ENCODE assay signal across 28 cellular contexts in the genomic region with DNA sequence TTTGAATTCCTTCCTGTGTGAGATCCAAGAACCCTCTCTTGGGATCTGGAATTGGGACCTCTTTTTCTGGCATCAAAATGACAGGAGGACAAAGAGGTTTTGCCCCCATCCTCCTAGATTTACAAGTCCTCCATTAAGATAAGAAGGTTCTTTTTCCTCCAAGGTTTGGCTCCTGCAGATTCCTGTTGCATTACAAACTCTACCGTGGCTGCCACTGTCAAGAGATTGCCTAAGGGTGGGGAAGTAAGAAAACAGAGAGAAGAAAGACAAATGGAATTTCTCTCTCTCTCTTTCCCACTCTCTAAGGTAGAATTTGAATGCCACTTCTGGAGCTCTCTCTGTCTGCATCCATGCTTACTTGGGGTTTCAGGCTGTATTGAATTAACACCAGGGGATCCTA. TPM values are rescaled to one million over a fixed set of nuclear protein-coding genes. Genes with fewer than 3 reads are reported as not detected.
A peak's percentile ranks its signal among the peaks of the same experiment; 100 is the strongest.
DNase-seq lines count a peak whose midpoint lies in the region; ATAC-seq and TF ChIP-seq lines count a peak whose summit lies in the region.
"Had no signal": no experiment of that assay in that cellular context is flagged by ENCODE, and none has a peak within 500 bp of the region (broad histone marks: within the 10 kb centered on the region; RNA-seq: fewer than 3 reads in every experiment).

No MANE protein-coding gene starts in this region.

- WGBS in hepatocyte (ENCODE audit: low lambda C conversion rate, missing lambda C conversion rate): 4% methylated on average over 1 of the region's 1 CpG
- whole genome bisulfite sequencing in smooth muscle cell (ENCODE audit: low lambda C conversion rate): 5% methylated on average over 1 of the region's 1 CpG

- no peaks in the 10 kb centered on the region for H3F3A ChIP-seq in smooth muscle cell (ENCODE audit: low read depth)

- H3K27me3 ChIP-seq in adipocyte (replicated peaks; ENCODE audit: control insufficient read depth, insufficient read depth, low read length): no peaks in the 10 kb centered on the region
- no peaks in the 10 kb centered on the region for H3K27me3 ChIP-seq in hepatocyte
- H3K27me3 ChIP-seq in smooth muscle cell (ENCODE audit: low read depth): no peaks in the 10 kb centered on the region
- H3K27me3 ChIP-seq: ascending aorta, neutrophil, right lobe of liver, SJCRH30 had no signal

- 0 out of 2 replicates have a peak overlapping the region, but pooled peaks have one; percentile 38 for H3K4me3 Mint-ChIP-seq in HFFc6
- H3K4me3 Mint-ChIP-seq in T-helper 17 cell: no peak overlapping the region
- H3K4me3 Mint-ChIP-seq in stimulated activated naive B cell treated with anti-CD40 and anti-IgM and Interleukin-4, amounts not matched to agents 10 μg/mL and 1 μg/mL and 100 μg/mL, for 72 hours: no peak overlapping the region
- H3K4me3 Mint-ChIP-seq: activated CD4-positive, alpha-beta memory T cell treated with anti-CD3 and anti-CD28 coated beads for 36 hours; activated naive CD4-positive, alpha-beta T cell treated with anti-CD3 and anti-CD28 coated beads, Interleukin-2, amount 50 U/mL, for 24 hours had no signal

- no peak for ATAC-seq in T-helper 17 cell
- ATAC-seq in stimulated activated naive B cell treated with anti-CD40 and anti-IgM and Interleukin-4, amounts not matched to agents 10 μg/mL and 1 μg/mL and 100 μg/mL, for 72 hours (replicated peaks): no peak
- ATAC-seq: right lobe of liver had no signal

- H2AFZ ChIP-seq in hepatocyte (peak overlapping the region; percentile 39), smooth muscle cell (ENCODE audit: low read depth) (no peak overlapping the region)

- H3K9me2 ChIP-seq in hepatocyte (replicated peaks; ENCODE audit: insufficient read depth): no peaks in the 10 kb centered on the region

- H3K4me2 ChIP-seq in hepatocyte (no peak overlapping the region), smooth muscle cell (peak overlapping the region; percentile 38)
- H3K4me2 ChIP-seq: KMS-11 had no signal

- H3K9ac ChIP-seq in adipocyte (ENCODE audit: low read length) (no peak overlapping the region), smooth muscle cell (ENCODE audit: low read depth) (no peak overlapping the region)
- H3K9ac ChIP-seq: KMS-11 had no signal

- no peak overlapping the region for H3K27ac ChIP-seq in hepatocyte
- H3K27ac ChIP-seq in smooth muscle cell (ENCODE audit: low read depth): peak overlapping the region; percentile 39
- H3K27ac ChIP-seq: ascending aorta, KMS-11, neutrophil, right lobe of liver, SJCRH30 had no signal

- H3K4me3 ChIP-seq in adipocyte (ENCODE audit: low read length) (no peak overlapping the region), hepatocyte (no peak overlapping the region), smooth muscle cell (no peak overlapping the region)
- H3K4me3 ChIP-seq: ascending aorta, right lobe of liver, SJCRH30 had no signal

- TF ChIP-seq CTCF in HFFc6 (IDR thresholded peaks at IDR 0.05) (no peak), hepatocyte (IDR thresholded peaks at IDR 0.05; ENCODE audit: poor library complexity) (no peak), smooth muscle cell (IDR thresholded peaks at IDR 0.05; ENCODE audit: borderline replicate concordance, insufficient read depth, poor library complexity, severe bottlenecking) (no peak)

- peaks cover 27% of the 10 kb centered on the region for H3K4me1 Mint-ChIP-seq in HFFc6 (ENCODE audit: low read depth)
- H3K4me1 Mint-ChIP-seq in T-helper 17 cell: no peaks in the 10 kb centered on the region
- H3K4me1 Mint-ChIP-seq in stimulated activated naive B cell treated with anti-CD40 and anti-IgM and Interleukin-4, amounts not matched to agents 10 μg/mL and 1 μg/mL and 100 μg/mL, for 72 hours: no peaks in the 10 kb centered on the region
- H3K4me1 Mint-ChIP-seq: activated naive CD4-positive, alpha-beta T cell treated with anti-CD3 and anti-CD28 coated beads, Interleukin-2, amount 50 U/mL, for 24 hours had no signal

- peak; percentile 27 for DNase-seq in HFFc6
- peak; percentile 58 for DNase-seq in adipocyte (ENCODE audit: low read depth)
- DNase-seq in hepatocyte (ENCODE audit: low spot score): no peak
- DNase-seq in smooth muscle cell (lab: John Stamatoyannopoulos, UW; ENCODE audit: unreplicated experiment): no peak
- DNase-seq in T-helper 17 cell: no peak
- no peak for DNase-seq in stimulated activated naive B cell treated with anti-CD40 and anti-IgM and Interleukin-4, amounts not matched to agents 10 μg/mL and 1 μg/mL and 100 μg/mL, for 72 hours
- no peak for DNase-seq in DMS53 treated with DMSO at 0.1 percent for 48 hours (lab: John Stamatoyannopoulos, UW; ENCODE audit: unreplicated experiment)
- DNase-seq: activated CD4-positive, alpha-beta memory T cell treated with anti-CD3 and anti-CD28 coated beads for 36 hours; activated CD8-positive, alpha-beta memory T cell treated with anti-CD3 and anti-CD28 coated beads, Interleukin-2, amount 50 U/mL, for 48 hours; central memory CD4-positive, alpha-beta T cell; dermis blood vessel endothelial cell; DMS 273 treated with DMSO at 0.1 percent for 48 hours; GDM1; glutamatergic neuron; NCI-H1417 treated with DMSO at 0.1 percent for 48 hours; NCI-H2081; NCI-H2227 treated with DMSO at 0.1 percent for 48 hours; right lobe of liver; SJCRH30; stimulated activated CD4-positive, alpha-beta T cell treated with anti-CD3 and anti-CD28 coated beads, Interleukin-12 subunit alpha, Interleukin-12 subunit beta, amount 100 ng/mL, for 4 hours; stimulated activated CD4-positive, alpha-beta T cell treated with anti-CD3 and anti-CD28 coated beads, Interleukin-4, amount 100 ng/mL, for 1 hour; substantia nigra; T-helper 1 cell had no signal

- H3K36me3 ChIP-seq in adipocyte (ENCODE audit: control insufficient read depth, insufficient read depth, low read length, severe bottlenecking) (no peaks in the 10 kb centered on the region), hepatocyte (replicated peaks; ENCODE audit: insufficient read depth, low read depth) (no peaks in the 10 kb centered on the region), smooth muscle cell (ENCODE audit: low read depth) (no peaks in the 10 kb centered on the region)
- H3K36me3 ChIP-seq: ascending aorta, neutrophil, right lobe of liver, SJCRH30 had no signal

- H3K4me1 ChIP-seq in adipocyte (ENCODE audit: control insufficient read depth, insufficient read depth, low read length) (no peaks in the 10 kb centered on the region), hepatocyte (ENCODE audit: insufficient read depth) (no peaks in the 10 kb centered on the region), smooth muscle cell (ENCODE audit: low read depth) (peaks cover 9% of the 10 kb centered on the region)
- H3K4me1 ChIP-seq: ascending aorta, right lobe of liver, SJCRH30 had no signal

- H4K20me1 ChIP-seq in hepatocyte (ENCODE audit: insufficient read depth, poor library complexity, severe bottlenecking) (no peaks in the 10 kb centered on the region), smooth muscle cell (ENCODE audit: low read depth) (no peaks in the 10 kb centered on the region)

- H3K27me3 Mint-ChIP-seq in HFFc6 (ENCODE audit: insufficient read depth): no peaks in the 10 kb centered on the region; the same call in 1 of the 2 replicates
- no peaks in the 10 kb centered on the region for H3K27me3 Mint-ChIP-seq in T-helper 17 cell
- peaks cover 6 to 21% of the 10 kb centered on the region in 2 donors for H3K27me3 Mint-ChIP-seq in stimulated activated naive B cell treated with anti-CD40 and anti-IgM and Interleukin-4, amounts not matched to agents 10 μg/mL and 1 μg/mL and 100 μg/mL, for 72 hours
- H3K27me3 Mint-ChIP-seq: activated CD4-positive, alpha-beta memory T cell treated with anti-CD3 and anti-CD28 coated beads for 36 hours; progenitor cell of endocrine pancreas had no signal

- H3K79me2 ChIP-seq in hepatocyte (no peaks in the 10 kb centered on the region), smooth muscle cell (ENCODE audit: low read depth) (no peaks in the 10 kb centered on the region)

- H3K27ac Mint-ChIP-seq in HFFc6 (peak overlapping the region; percentile 43; the same call in 1 of the 2 replicates), T-helper 17 cell (no peak overlapping the region)
- H3K27ac Mint-ChIP-seq in stimulated activated naive B cell treated with anti-CD40 and anti-IgM and Interleukin-4, amounts not matched to agents 10 μg/mL and 1 μg/mL and 100 μg/mL, for 72 hours: no peak overlapping the region
- H3K27ac Mint-ChIP-seq: activated CD4-positive, alpha-beta memory T cell treated with anti-CD3 and anti-CD28 coated beads for 36 hours; activated naive CD4-positive, alpha-beta T cell treated with anti-CD3 and anti-CD28 coated beads, Interleukin-2, amount 50 U/mL, for 24 hours; progenitor cell of endocrine pancreas had no signal

- H3K9me3 ChIP-seq in adipocyte (ENCODE audit: control insufficient read depth, low read length) (no peaks in the 10 kb centered on the region), hepatocyte (ENCODE audit: low read depth) (no peaks in the 10 kb centered on the region), smooth muscle cell (replicated peaks; ENCODE audit: low read depth) (peaks cover under 1% of the 10 kb centered on the region), T-helper 17 cell (ENCODE audit: control insufficient read depth, low read length, poor library complexity, severe bottlenecking) (no peaks in the 10 kb centered on the region)
- H3K9me3 ChIP-seq: neutrophil, right lobe of liver, SJCRH30 had no signal

- no peaks in the 10 kb centered on the region for H3K9me3 Mint-ChIP-seq in HFFc6
- peaks cover 16 to 17% of the 10 kb centered on the region in 2 donors for H3K9me3 Mint-ChIP-seq in stimulated activated naive B cell treated with anti-CD40 and anti-IgM and Interleukin-4, amounts not matched to agents 10 μg/mL and 1 μg/mL and 100 μg/mL, for 72 hours

- H3K36me3 Mint-ChIP-seq in HFFc6 (ENCODE audit: low read depth) (no peaks in the 10 kb centered on the region), T-helper 17 cell (ENCODE audit: low read depth) (no peaks in the 10 kb centered on the region)
- peaks cover 0 to 5% of the 10 kb centered on the region in 2 donors for H3K36me3 Mint-ChIP-seq in stimulated activated naive B cell treated with anti-CD40 and anti-IgM and Interleukin-4, amounts not matched to agents 10 μg/mL and 1 μg/mL and 100 μg/mL, for 72 hours
- H3K36me3 Mint-ChIP-seq: activated naive CD4-positive, alpha-beta T cell treated with anti-CD3 and anti-CD28 coated beads, Interleukin-2, amount 50 U/mL, for 24 hours had no signal

RNA-seq across cellular contexts. Expression of a gene that starts 12.0 kb away (rescaled TPM):
- 1 to 10 TPM; 4.0 to 6.8 (median 5.8) TPM for total RNA-seq in HFFc6 (2021; fragmentation: NEBNext Ultra II Directional; extraction: Animal tissue kit (Norgen Biotek cat#: 25700))
- total RNA-seq in hepatocyte (13.3 and 14.6 TPM in 2 replicates), smooth muscle cell (14.8 and 16.6 TPM in 2 replicates), T-helper 17 cell (under 1 TPM; 0.08 to 0.17 TPM)
- polyA plus RNA-seq in hepatocyte (4.7 and 5.3 TPM in 2 replicates), smooth muscle cell (4.8 and 6.4 TPM in 2 replicates)
- total RNA-seq: activated CD4-positive, alpha-beta memory T cell treated with anti-CD3 and anti-CD28 coated beads for 36 hours had no signal

Comparison
In these comparisons a context has a peak if more than half of its experiments do, and no peak if none do; other contexts are left out.
1. DNase-seq: peak in HFFc6 (single experiment) and adipocyte (single experiment); none in hepatocyte (single experiment), smooth muscle cell (single experiment), T-helper 17 cell (0 of 3), stimulated activated naive B cell treated with anti-CD40 and anti-IgM and Interleukin-4, amounts not matched to agents 10 μg/mL and 1 μg/mL and 100 μg/mL, for 72 hours (single experiment) and DMS53 treated with DMSO at 0.1 percent for 48 hours (single experiment).
2. RNA of a gene that starts 12.0 kb away (total RNA-seq): 14.8 to 16.6 TPM in smooth muscle cell, 13.3 to 14.6 TPM in hepatocyte and 4.0 to 6.8 TPM in HFFc6; 0.08 to 0.17 TPM in T-helper 17 cell; every median in the first group is over 4 times any median in the second.